In the genomic region with DNA sequence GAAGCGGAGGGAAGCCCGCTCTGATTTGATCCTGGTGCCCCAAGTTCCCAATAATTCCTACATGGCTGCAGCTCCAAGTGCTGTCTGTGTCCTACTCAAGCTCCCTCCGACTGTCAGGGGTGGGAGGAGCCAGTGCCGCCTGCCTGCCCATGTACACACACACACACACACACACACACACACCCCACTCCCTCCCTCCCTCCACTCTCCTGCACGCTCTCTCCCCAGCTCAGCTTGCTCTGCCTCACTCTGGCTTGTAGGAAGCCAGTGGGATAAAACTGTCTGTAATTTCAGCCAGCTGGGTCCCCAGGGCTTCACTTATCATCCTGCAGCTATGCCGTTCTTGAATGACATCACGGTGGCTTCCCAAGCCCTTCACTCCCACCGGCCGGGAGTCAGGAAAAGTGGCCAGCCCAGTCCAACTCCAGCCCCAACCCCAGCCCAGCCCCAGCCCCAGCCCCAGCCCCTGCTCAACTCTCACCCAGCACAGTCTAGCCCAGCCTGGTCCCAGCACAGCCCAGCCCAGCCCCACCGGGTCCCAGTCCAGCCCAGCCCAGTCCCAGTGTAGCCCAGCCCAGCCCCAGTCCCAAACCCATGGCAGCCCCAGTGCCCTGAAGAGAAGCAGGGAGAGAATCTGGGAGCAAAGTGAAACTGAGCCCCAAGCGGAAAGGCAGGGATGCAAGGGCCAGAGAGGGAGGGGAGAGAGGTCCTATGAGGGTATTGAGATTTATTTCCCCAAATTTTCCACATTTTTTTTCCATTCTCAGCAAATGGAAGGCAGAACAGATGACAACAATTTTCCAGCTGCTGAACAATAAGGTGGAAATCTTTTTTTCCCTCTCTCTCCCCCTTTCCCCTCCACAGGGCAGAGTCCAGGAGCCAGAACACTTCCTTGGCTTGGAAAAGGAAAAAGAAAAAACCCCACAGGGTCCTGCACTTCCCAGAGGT, we compare ENCODE assay signal across 9 cellular contexts.
DNase-seq lines count a peak whose midpoint lies in the region; ATAC-seq and TF ChIP-seq lines count a peak whose summit lies in the region.
"Had no signal": no experiment of that assay in that cellular context is flagged by ENCODE, and none has a peak within 500 bp of the region (broad histone marks: within the 10 kb centered on the region; RNA-seq: fewer than 3 reads in every experiment).

No MANE protein-coding gene starts in this region.

- CTCF ChIA-PET in AG04450 (lab: Charles Lee), result interaction anchor here (0.9 to 2.1 kb wide), 4 partner anchors 21 to 72 kb away, joined by 3 to 11 read pairs (median 10); no protein-coding TSS in a partner anchor

- no peak for ATAC-seq in HG02642 (IDR thresholded peaks at IDR 0.05; ENCODE audit: poor library complexity, unreplicated experiment)
- ATAC-seq: GM12878 had no signal

- H3K27ac Mint-ChIP-seq in nephron progenitor cell (peak overlapping the region; percentile 94), CD14-positive monocyte (no peak overlapping the region)

- H3K4me3 Mint-ChIP-seq in nephron progenitor cell, result peak overlapping the region; percentile 76
- H3K4me3 Mint-ChIP-seq in CD14-positive monocyte, result no peak overlapping the region

- H3K27me3 ChIP-seq in AG04450 (ENCODE audit: control insufficient read depth, insufficient read depth, low read length), result no peaks in the 10 kb centered on the region

- intact Hi-C loops in CD14-positive monocyte (cut with micrococcal nuclease), result no loop called here

- no peaks in the 10 kb centered on the region for H3K9me3 ChIP-seq in AG04450 (ENCODE audit: control insufficient read depth, insufficient read depth, low read length)

- POLR2A ChIA-PET in AG04450 (lab: Yijun Ruan, JAX), result interaction anchor here (0.6 to 1.0 kb wide), 4 partner anchors 9 to 107 kb away, joined by 3 read pairs; no protein-coding TSS in a partner anchor

- H3K4me1 Mint-ChIP-seq in nephron progenitor cell (peaks cover 71% of the 10 kb centered on the region), CD14-positive monocyte (no peaks in the 10 kb centered on the region)

- no peak for TF ChIP-seq CTCF in AG04450 (IDR thresholded peaks at IDR 0.05; ENCODE audit: low read depth, low read length)
- TF ChIP-seq CTCF in nephron progenitor cell (IDR thresholded peaks at IDR 0.05), result no peak
- TF ChIP-seq CTCF in CD14-positive monocyte (IDR thresholded peaks at IDR 0.05), result no peak

- H3K9me3 Mint-ChIP-seq in nephron progenitor cell, result no peaks in the 10 kb centered on the region
- H3K9me3 Mint-ChIP-seq in CD14-positive monocyte, result no peaks in the 10 kb centered on the region

- no peaks in the 10 kb centered on the region for H3K36me3 Mint-ChIP-seq in nephron progenitor cell (ENCODE audit: low read depth)
- peaks cover 12 to 15% of the 10 kb centered on the region in 2 donors for H3K36me3 Mint-ChIP-seq in CD14-positive monocyte

- DNase-seq in AG04450 (ENCODE audit: low read depth, low spot score), result peak; percentile 76
- DNase-seq in NCI-H2107 treated with DMSO at 0.1 percent for 48 hours (lab: John Stamatoyannopoulos, UW; ENCODE audit: unreplicated experiment), result peak; percentile 68
- peak; percentile 95 for DNase-seq in fibroblast of gingiva (ENCODE audit: low read depth)
- DNase-seq in nephron progenitor cell, result peak; percentile 80
- no peak for DNase-seq in CD14-positive monocyte (ENCODE audit: low spot score)
- no peak for DNase-seq in effector CD4-positive, alpha-beta T cell
- DNase-seq in stimulated activated naive CD4-positive, alpha-beta T cell (lab: John Stamatoyannopoulos, UW), result no peak

- peak overlapping the region; percentile 74 for H3K27ac ChIP-seq in AG04450 (ENCODE audit: low read depth, low read length)

- no peak overlapping the region for H3K4me3 ChIP-seq in AG04450 (ENCODE audit: low read depth, low read length)
- H3K4me3 ChIP-seq: GM12878 had no signal

- peaks cover 20% of the 10 kb centered on the region for H3K27me3 Mint-ChIP-seq in nephron progenitor cell (ENCODE audit: low read depth, poor library complexity)
- peaks cover 6 to 29% (median 16%) of the 10 kb centered on the region in 3 donors for H3K27me3 Mint-ChIP-seq in CD14-positive monocyte (ENCODE audit: low read depth in 3 of 3)

Comparison
In these comparisons a context has a peak if more than half of its experiments do, and no peak if none do; other contexts are left out.
1. DNase-seq: peak in AG04450 (single experiment), NCI-H2107 treated with DMSO at 0.1 percent for 48 hours (single experiment), fibroblast of gingiva (single experiment) and nephron progenitor cell (single experiment); none in CD14-positive monocyte (single experiment), effector CD4-positive, alpha-beta T cell (single experiment) and stimulated activated naive CD4-positive, alpha-beta T cell (0 of 6).